Comparison of ENCODE assay signal across 13 cellular contexts in the genomic region with DNA sequence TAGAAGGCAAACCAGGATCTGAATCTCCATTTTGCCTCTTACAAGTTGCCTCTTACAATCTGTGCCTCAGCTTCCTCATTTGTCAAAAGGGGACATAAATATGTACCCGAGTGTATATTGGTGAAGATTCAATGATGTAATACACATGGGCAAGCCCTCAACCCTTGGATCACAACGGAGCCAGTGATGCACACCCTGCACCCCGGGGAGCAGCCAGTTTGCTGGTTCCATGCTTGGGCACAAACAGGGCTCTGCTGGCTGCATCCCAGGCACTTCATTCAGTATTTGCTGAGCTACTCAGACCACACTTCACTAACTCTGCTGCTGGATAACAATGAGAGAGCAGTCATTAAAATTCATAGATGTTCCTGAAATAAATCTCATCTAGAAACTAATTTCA.
DNase-seq lines count a peak whose midpoint lies in the region; ATAC-seq and TF ChIP-seq lines count a peak whose summit lies in the region.
"Had no signal": no experiment of that assay in that cellular context is flagged by ENCODE, and none has a peak within 500 bp of the region (broad histone marks: within the 10 kb centered on the region; RNA-seq: fewer than 3 reads in every experiment).

No MANE protein-coding gene starts in this region.

- peak; percentile 44 for DNase-seq in Ammon's horn (ENCODE audit: low spot score)
- peak; percentile 68 for DNase-seq in NCI-H2029 (lab: John Stamatoyannopoulos, UW)
- DNase-seq in NCI-H446 treated with DMSO at 0.1 percent for 48 hours (lab: John Stamatoyannopoulos, UW): peak; percentile 32
- DNase-seq in kidney tubule cell (ENCODE audit: low spot score): peak; percentile 9
- no peak for DNase-seq in mammary epithelial cell
- no peak for DNase-seq in NCI-H1694 treated with DMSO at 0.1 percent for 48 hours (lab: John Stamatoyannopoulos, UW)
- DNase-seq in smooth muscle cell (lab: John Stamatoyannopoulos, UW; ENCODE audit: unreplicated experiment): no peak
- DNase-seq: GOT3, NCI-H1048, NCI-H2081, NCI-H774 had no signal

- H3K9me3 ChIP-seq in mammary epithelial cell (replicated peaks; ENCODE audit: insufficient read depth, low read length) (no peaks in the 10 kb centered on the region), smooth muscle cell (replicated peaks; ENCODE audit: low read depth) (no peaks in the 10 kb centered on the region)

- H2AFZ ChIP-seq in mammary epithelial cell (ENCODE audit: low read depth, low read length) (no peak overlapping the region), smooth muscle cell (ENCODE audit: low read depth) (no peak overlapping the region)

- no peak for TF ChIP-seq CTCF in mammary epithelial cell (conservative IDR thresholded peaks at IDR 0.05 in 1 of 2, IDR thresholded peaks at IDR 0.05 in 1 of 2; ENCODE audit: extremely low read depth in 1 of 2, insufficient read depth in 1 of 2, low read depth in 1 of 2, low read length in 2 of 2)
- no peak for TF ChIP-seq CTCF in smooth muscle cell (IDR thresholded peaks at IDR 0.05; ENCODE audit: borderline replicate concordance, insufficient read depth, poor library complexity, severe bottlenecking)

- ATAC-seq in HG03378 (IDR thresholded peaks at IDR 0.05; ENCODE audit: unreplicated experiment): no peak

- H3K79me2 ChIP-seq in mammary epithelial cell (ENCODE audit: insufficient read depth, low read length) (no peaks in the 10 kb centered on the region), smooth muscle cell (ENCODE audit: low read depth) (no peaks in the 10 kb centered on the region)

- BruUV-seq in mammary epithelial cell (replicated peaks; lab: Mats Ljungman, UMichigan): no TSS peak

- H3K36me3 ChIP-seq in mammary epithelial cell (ENCODE audit: insufficient read depth, low read length) (no peaks in the 10 kb centered on the region), smooth muscle cell (ENCODE audit: low read depth) (peaks cover 7% of the 10 kb centered on the region)

- H3K27ac ChIP-seq in mammary epithelial cell (ENCODE audit: insufficient read depth, low read depth, low read length) (no peak overlapping the region), smooth muscle cell (ENCODE audit: low read depth) (no peak overlapping the region)
- H3K27ac ChIP-seq: KMS-11 had no signal

- intact Hi-C loops in mammary epithelial cell (cut with micrococcal nuclease): no loop called here

- CTCF ChIA-PET in mammary epithelial cell (lab: Charles Lee; ENCODE audit: low non-redundant PET): no interaction called here

- dilution Hi-C loops in mammary epithelial cell (cut with HindIII; ENCODE audit: low sequenced_read_pairs): no loop called here

- in situ Hi-C loops in mammary epithelial cell (cut with MboI; ENCODE audit: low sequenced_read_pairs in 2 of 2): loop anchor here in 1 of 2 donors (25.0 kb wide), 1 partner anchor 280 kb away; no protein-coding TSS in a partner anchor

- H3K4me2 ChIP-seq in mammary epithelial cell (ENCODE audit: insufficient read depth, low read depth, low read length): no peak overlapping the region
- no peak overlapping the region for H3K4me2 ChIP-seq in smooth muscle cell
- H3K4me2 ChIP-seq: KMS-11 had no signal

- H4K20me1 ChIP-seq in mammary epithelial cell (ENCODE audit: insufficient read depth, low read length) (no peaks in the 10 kb centered on the region), smooth muscle cell (ENCODE audit: low read depth) (peaks cover 24% of the 10 kb centered on the region)

- WGBS in mammary epithelial cell (ENCODE audit: low coverage, missing lambda C conversion rate): 79% methylated on average over 3 of the region's 3 CpGs
- 94% methylated on average over 3 of the region's 3 CpGs for WGBS in smooth muscle cell (ENCODE audit: low lambda C conversion rate)

- no peak overlapping the region for H3K9ac ChIP-seq in mammary epithelial cell (ENCODE audit: insufficient read depth, low read length)
- H3K9ac ChIP-seq in smooth muscle cell (ENCODE audit: low read depth): no peak overlapping the region
- H3K9ac ChIP-seq: KMS-11 had no signal

- H3K27me3 ChIP-seq in mammary epithelial cell (ENCODE audit: insufficient read depth, low read length) (no peaks in the 10 kb centered on the region), smooth muscle cell (ENCODE audit: low read depth) (no peaks in the 10 kb centered on the region)

- no peak overlapping the region for H3K4me3 ChIP-seq in mammary epithelial cell (replicated peaks in 1 of 3; ENCODE audit: insufficient read depth in 1 of 3, low read depth in 2 of 3, low read length in 3 of 3)
- no peak overlapping the region for H3K4me3 ChIP-seq in smooth muscle cell

- no peaks in the 10 kb centered on the region for H3F3A ChIP-seq in smooth muscle cell (ENCODE audit: low read depth)

- H3K4me1 ChIP-seq in mammary epithelial cell (ENCODE audit: insufficient read depth, low read length) (no peaks in the 10 kb centered on the region), smooth muscle cell (ENCODE audit: low read depth) (no peaks in the 10 kb centered on the region)

Comparison
In these comparisons a context has a peak if more than half of its experiments do, and no peak if none do; other contexts are left out.
1. DNase-seq: peak in Ammon's horn (single experiment), NCI-H2029 (single experiment), NCI-H446 treated with DMSO at 0.1 percent for 48 hours (single experiment) and kidney tubule cell (single experiment); none in mammary epithelial cell (single experiment), NCI-H1694 treated with DMSO at 0.1 percent for 48 hours (single experiment) and smooth muscle cell (single experiment).